29 cellular contexts compared by ENCODE assay signal in the genomic region with DNA sequence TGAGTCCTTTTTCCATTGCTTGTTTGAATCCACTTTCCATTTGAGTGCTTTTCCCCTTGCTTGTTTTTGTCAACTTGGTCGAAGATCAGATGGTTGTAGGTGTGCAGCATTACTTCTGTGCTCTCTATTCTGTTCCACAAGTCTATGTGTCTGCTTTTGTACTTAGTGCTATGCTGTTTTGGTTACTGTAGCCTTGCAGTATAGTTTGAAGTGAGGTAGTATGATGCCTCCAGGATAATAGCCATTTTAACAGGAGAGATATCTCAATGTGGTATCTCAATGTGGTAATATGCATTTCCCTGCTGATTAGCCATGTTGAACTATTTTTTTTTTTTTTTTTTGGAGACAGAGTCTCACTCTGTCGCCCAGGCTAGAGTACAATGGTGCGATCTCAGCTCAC. TPM values are rescaled to one million over a fixed set of nuclear protein-coding genes. Genes with fewer than 3 reads are reported as not detected.
DNase-seq lines count a peak whose midpoint lies in the region; ATAC-seq and TF ChIP-seq lines count a peak whose summit lies in the region.
"Had no signal": no experiment of that assay in that cellular context is flagged by ENCODE, and none has a peak within 500 bp of the region (broad histone marks: within the 10 kb centered on the region; RNA-seq: fewer than 3 reads in every experiment).

No MANE protein-coding gene starts in this region.

- no peak overlapping the region for H3K9ac ChIP-seq in DND-41 (ENCODE audit: low read depth, low read length)

- H3K36me3 ChIP-seq in DND-41 (ENCODE audit: insufficient read depth, low read length): peaks cover 83% of the 10 kb centered on the region

- H3K9me3 Mint-ChIP-seq in activated CD4-positive, alpha-beta T cell treated with anti-CD3 and anti-CD28 coated beads, Interleukin-2, amount 10 ng/mL, durations not matched to agents 24 days and 14 days: peaks cover 17% of the 10 kb centered on the region
- peaks cover 41% of the 10 kb centered on the region for H3K9me3 Mint-ChIP-seq in activated T-helper 2 cell treated with anti-CD3 and anti-CD28 coated beads, Interferon-gamma antibody, Interleukin-2, Interleukin-4, amounts not matched to agents 10 μg/mL and 5 μg/mL and 100 μg/mL, durations not matched to agents 14 hours and 24 hours and 36 hours

- peak overlapping the region; percentile 71 for H3K27ac Mint-ChIP-seq in activated CD4-positive, alpha-beta T cell treated with anti-CD3 and anti-CD28 coated beads, Interleukin-2, amount 10 ng/mL, durations not matched to agents 24 days and 14 days
- peak overlapping the region; percentile 59 for H3K27ac Mint-ChIP-seq in activated T-helper 2 cell treated with anti-CD3 and anti-CD28 coated beads, Interferon-gamma antibody, Interleukin-2, Interleukin-4, amounts not matched to agents 10 μg/mL and 5 μg/mL and 100 μg/mL, durations not matched to agents 14 hours and 24 hours and 36 hours
- H3K27ac Mint-ChIP-seq: CD14-positive monocyte, IgD-negative memory B cell had no signal

- intact Hi-C loops in activated CD4-positive, alpha-beta T cell treated with anti-CD3 and anti-CD28 coated beads, Interleukin-2, amount 10 ng/mL, durations not matched to agents 24 days and 14 days (cut with micrococcal nuclease): loop anchor here (5.0 kb wide), 1 partner anchor 37 kb away; the partner anchor contains the start of gene CHEK1
- intact Hi-C loops in activated T-helper 2 cell treated with anti-CD3 and anti-CD28 coated beads, Interferon-gamma antibody, Interleukin-2, Interleukin-4, amounts not matched to agents 10 μg/mL and 5 μg/mL and 100 μg/mL, durations not matched to agents 14 hours and 24 hours and 36 hours (cut with micrococcal nuclease): no loop called here

- H3K9me3 ChIP-seq in DND-41 (ENCODE audit: insufficient read depth, low read length, severe bottlenecking): no peaks in the 10 kb centered on the region
- H3K9me3 ChIP-seq: BE2C, SJCRH30 had no signal

- ATAC-seq in DND-41 (ENCODE audit: insufficient read depth, low read depth) (peak; percentile 37; the same call in 2 of the 3 replicates), HG02840 (IDR thresholded peaks at IDR 0.05; ENCODE audit: low FRiP score, unreplicated experiment) (no peak)
- ATAC-seq: PC-3, Right ventricle myocardium inferior, SK-N-SH treated with all-trans-retinoic acid at 6 μM for 48 hours had no signal

- peaks cover 66% of the 10 kb centered on the region for H3K36me3 Mint-ChIP-seq in activated CD4-positive, alpha-beta T cell treated with anti-CD3 and anti-CD28 coated beads, Interleukin-2, amount 10 ng/mL, durations not matched to agents 24 days and 14 days (ENCODE audit: low read depth)
- H3K36me3 Mint-ChIP-seq in activated T-helper 2 cell treated with anti-CD3 and anti-CD28 coated beads, Interferon-gamma antibody, Interleukin-2, Interleukin-4, amounts not matched to agents 10 μg/mL and 5 μg/mL and 100 μg/mL, durations not matched to agents 14 hours and 24 hours and 36 hours (ENCODE audit: low read depth): peaks cover 83% of the 10 kb centered on the region

- peaks cover 68% of the 10 kb centered on the region for H3K79me2 ChIP-seq in DND-41 (ENCODE audit: insufficient read depth, low read length)

- no peak overlapping the region for H3K4me3 Mint-ChIP-seq in activated CD4-positive, alpha-beta T cell treated with anti-CD3 and anti-CD28 coated beads, Interleukin-2, amount 10 ng/mL, durations not matched to agents 24 days and 14 days
- no peak overlapping the region for H3K4me3 Mint-ChIP-seq in activated T-helper 2 cell treated with anti-CD3 and anti-CD28 coated beads, Interferon-gamma antibody, Interleukin-2, Interleukin-4, amounts not matched to agents 10 μg/mL and 5 μg/mL and 100 μg/mL, durations not matched to agents 14 hours and 24 hours and 36 hours (ENCODE audit: low read depth)
- H3K4me3 Mint-ChIP-seq: CD14-positive monocyte, IgD-negative memory B cell had no signal

- no peaks in the 10 kb centered on the region for H3K27me3 ChIP-seq in DND-41 (ENCODE audit: insufficient read depth, low read length, poor library complexity)
- H3K27me3 ChIP-seq: BE2C, SJCRH30 had no signal

- H3K4me2 ChIP-seq in DND-41 (ENCODE audit: insufficient read depth, low read length): no peak overlapping the region

- no peaks in the 10 kb centered on the region for H3K4me1 ChIP-seq in DND-41 (ENCODE audit: insufficient read depth, low read length)
- H3K4me1 ChIP-seq: BE2C, SJCRH30 had no signal

- no peak overlapping the region for H2AFZ ChIP-seq in DND-41 (ENCODE audit: low read depth, low read length)

- H3K27ac ChIP-seq in DND-41 (ENCODE audit: low read length) (no peak overlapping the region), coronary artery (no peak overlapping the region)
- H3K27ac ChIP-seq: SJCRH30 had no signal

- no peak overlapping the region for H3K4me3 ChIP-seq in DND-41 (ENCODE audit: low read depth in 1 of 2, low read length in 2 of 2)
- no peak overlapping the region for H3K4me3 ChIP-seq in coronary artery
- H3K4me3 ChIP-seq: SJCRH30 had no signal

- H4K20me1 ChIP-seq in DND-41 (ENCODE audit: insufficient read depth, low read length): peaks cover 12% of the 10 kb centered on the region; the same call in 1 of the 2 replicates

- no peaks in the 10 kb centered on the region for H3K27me3 Mint-ChIP-seq in activated CD4-positive, alpha-beta T cell treated with anti-CD3 and anti-CD28 coated beads, Interleukin-2, amount 10 ng/mL, durations not matched to agents 24 days and 14 days
- H3K27me3 Mint-ChIP-seq in activated T-helper 2 cell treated with anti-CD3 and anti-CD28 coated beads, Interferon-gamma antibody, Interleukin-2, Interleukin-4, amounts not matched to agents 10 μg/mL and 5 μg/mL and 100 μg/mL, durations not matched to agents 14 hours and 24 hours and 36 hours (ENCODE audit: low read depth): no peaks in the 10 kb centered on the region
- H3K27me3 Mint-ChIP-seq: IgD-negative memory B cell had no signal

- TF ChIP-seq CTCF in DND-41 (IDR thresholded peaks at IDR 0.05; ENCODE audit: borderline replicate concordance, extremely low read depth, low read length, poor library complexity, severe bottlenecking) (no peak), coronary artery (IDR thresholded peaks at IDR 0.05) (no peak)

- DNase-seq in activated CD4-positive, alpha-beta T cell treated with anti-CD3 and anti-CD28 coated beads, Interleukin-2, amount 10 ng/mL, durations not matched to agents 24 days and 14 days: no peak
- no peak for DNase-seq in activated CD4-positive, alpha-beta T cell treated with anti-CD3 and anti-CD28 coated beads, Interleukin-2, amount 50 U/mL, for 1 hour
- DNase-seq in DND-41 (no peak), M059J (ENCODE audit: low read depth) (peak; percentile 39), coronary artery (ENCODE audit: low spot score) (no peak), GM19238 (ENCODE audit: insufficient read length, low spot score) (no peak)
- no peak for DNase-seq in activated T-helper 2 cell treated with anti-CD3 and anti-CD28 coated beads, Interferon-gamma antibody, Interleukin-2, Interleukin-4, amounts not matched to agents 10 μg/mL and 5 μg/mL and 100 μg/mL, durations not matched to agents 14 hours and 24 hours and 36 hours (ENCODE audit: low spot score)
- DNase-seq: 8988T; ACHN; BE2C; Calu3; HCEC 1CT; MV-4-11; NCI-H1105; NCI-H1436 treated with DMSO at 0.1 percent for 48 hours; NCI-H1930; NCI-H2107; NCI-H524 treated with DMSO at 0.1 percent for 48 hours; NCI-H774; NK-92 treated with Interleukin-12 subunit alpha and Interleukin-12 subunit beta, amount 100 ng/mL, for 24 hours; PC-3; SJCRH30 had no signal

- peaks cover 19% of the 10 kb centered on the region for H3K4me1 Mint-ChIP-seq in activated CD4-positive, alpha-beta T cell treated with anti-CD3 and anti-CD28 coated beads, Interleukin-2, amount 10 ng/mL, durations not matched to agents 24 days and 14 days
- peaks cover 24% of the 10 kb centered on the region for H3K4me1 Mint-ChIP-seq in activated T-helper 2 cell treated with anti-CD3 and anti-CD28 coated beads, Interferon-gamma antibody, Interleukin-2, Interleukin-4, amounts not matched to agents 10 μg/mL and 5 μg/mL and 100 μg/mL, durations not matched to agents 14 hours and 24 hours and 36 hours (ENCODE audit: low read depth)
- H3K4me1 Mint-ChIP-seq: CD14-positive monocyte, IgD-negative memory B cell had no signal

RNA-seq across cellular contexts. Expression of gene ACRV1, which starts 16.7 kb away (rescaled TPM):
- total RNA-seq in activated CD4-positive, alpha-beta T cell treated with anti-CD3 and anti-CD28 coated beads, Interleukin-2, amount 10 ng/mL, durations not matched to agents 24 days and 14 days: not detected in 2 replicates
- total RNA-seq in M059J (2014; rRNA removed; shearing (Covaris generic)): not detected in 2 replicates
- not detected in 2 replicates for total RNA-seq in activated T-helper 2 cell treated with anti-CD3 and anti-CD28 coated beads, Interferon-gamma antibody, Interleukin-2, Interleukin-4, amounts not matched to agents 10 μg/mL and 5 μg/mL and 100 μg/mL, durations not matched to agents 14 hours and 24 hours and 36 hours
- total RNA-seq: Calu3, G401, H1, PC-3, Right ventricle myocardium inferior had no signal

RNA-seq across cellular contexts. Expression of gene CHEK1, which starts 38.9 kb away (rescaled TPM):
- 125 and 131 TPM in 2 replicates for total RNA-seq in activated CD4-positive, alpha-beta T cell treated with anti-CD3 and anti-CD28 coated beads, Interleukin-2, amount 10 ng/mL, durations not matched to agents 24 days and 14 days
- total RNA-seq in M059J (2014; rRNA removed; shearing (Covaris generic)): 42.9 and 46.3 TPM in 2 replicates
- total RNA-seq in activated T-helper 2 cell treated with anti-CD3 and anti-CD28 coated beads, Interferon-gamma antibody, Interleukin-2, Interleukin-4, amounts not matched to agents 10 μg/mL and 5 μg/mL and 100 μg/mL, durations not matched to agents 14 hours and 24 hours and 36 hours: 109 and 110 TPM in 2 replicates
